Comparison of ENCODE assay signal across 1 cellular context in genomic region chr17:81292450-81292849, GRCh38.
TF ChIP-seq lines count a peak whose summit lies in the region.

No MANE protein-coding gene starts in this region.

TF ChIP-seq in K562, 482 proteins besides CTCF, POLR2A, EP300 and RAD21:
- no peak for TF ChIP-seq MIER1 (IDR thresholded peaks at IDR 0.05; ENCODE audit: low read depth)
- TF ChIP-seq BCLAF1 (IDR thresholded peaks at IDR 0.05; ENCODE audit: borderline replicate concordance in 1 of 2, control insufficient read depth in 1 of 2, low read depth in 2 of 2, low read length in 1 of 2), result no peak
- no peak for TF ChIP-seq SMARCC2 (IDR thresholded peaks at IDR 0.05; ENCODE audit: low read depth)
- TF ChIP-seq ATF4 (CRISPR knock-in tag; IDR thresholded peaks at IDR 0.05), result no peak
